In the genomic region with DNA sequence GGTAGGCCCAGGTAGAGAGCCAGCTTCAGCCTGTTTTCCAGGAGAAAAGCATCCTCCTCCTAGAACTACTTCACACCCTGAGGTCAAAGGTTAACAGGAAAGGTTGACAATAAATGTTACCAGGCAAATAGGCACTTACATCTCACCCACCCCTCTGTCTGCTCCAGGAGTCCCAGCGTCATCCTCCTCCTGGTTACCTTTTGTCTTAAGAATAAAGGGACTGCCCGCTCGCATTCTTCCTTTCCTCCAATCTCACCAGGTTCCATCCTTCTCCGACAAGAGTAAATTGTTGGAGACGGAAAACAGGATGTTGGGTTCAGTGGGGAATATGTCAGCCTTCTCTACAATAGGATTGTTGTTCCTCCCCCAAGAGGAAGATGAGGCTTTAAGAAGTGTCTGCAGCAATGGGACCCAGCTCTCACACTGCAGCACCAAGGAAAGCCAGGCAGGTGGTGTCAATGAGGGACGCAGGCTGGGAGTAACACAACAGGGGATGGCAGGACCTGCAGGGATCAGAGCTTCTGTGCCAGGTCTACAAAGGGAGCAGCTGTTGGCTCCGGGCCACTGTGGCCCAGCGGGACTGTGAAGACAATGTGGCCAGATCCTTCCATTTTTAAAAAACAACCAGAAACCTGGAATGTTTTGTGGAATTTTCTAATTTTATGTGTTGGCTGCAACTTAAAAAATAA, we compare ENCODE assay signal across 18 cellular contexts. TPM values are rescaled to one million over a fixed set of nuclear protein-coding genes. Genes with fewer than 3 reads are reported as not detected.
DNase-seq lines count a peak whose midpoint lies in the region; TF ChIP-seq lines count a peak whose summit lies in the region.
"Had no signal": no experiment of that assay in that cellular context is flagged by ENCODE, and none has a peak within 500 bp of the region (broad histone marks: within the 10 kb centered on the region; RNA-seq: fewer than 3 reads in every experiment).

No MANE protein-coding gene starts in this region.

- POLR2A ChIA-PET in GM10248 (lab: Yijun Ruan, JAX): no interaction called here

- H3K9me3 Mint-ChIP-seq in IgD-negative memory B cell: peaks cover 0 to 2% (median 0%) of the 10 kb centered on the region in 3 donors
- H3K9me3 Mint-ChIP-seq: CD8-positive, alpha-beta T cell had no signal

- DNase-seq in NCI-H2081 (lab: John Stamatoyannopoulos, UW) (peak; percentile 25 to 63), NCI-H2081 treated with DMSO at 0.1 percent for 48 hours (lab: John Stamatoyannopoulos, UW) (no peak), cerebellum (ENCODE audit: low spot score) (peak; percentile 57), NCI-H510A treated with DMSO at 0.1 percent for 48 hours (lab: John Stamatoyannopoulos, UW) (no peak), MM.1S (no peak), GM10248 (ENCODE audit: extremely low spot score) (no peak)
- DNase-seq: CD8-positive, alpha-beta T cell; DMS79; HCEC 1CT; NCI-H2107; NCI-H526; Right ventricle myocardium superior; SW 1271; T-helper 2 cell had no signal

- no peaks in the 10 kb centered on the region for H4K20me1 ChIP-seq in MM.1S (ENCODE audit: insufficient read depth, low read length)
- H4K20me1 ChIP-seq: BLaER1 had no signal

- H3K9me2 ChIP-seq in MM.1S (replicated peaks; ENCODE audit: insufficient read depth, low read length): no peaks in the 10 kb centered on the region

- no peaks in the 10 kb centered on the region for H3K79me2 ChIP-seq in MM.1S (ENCODE audit: low read length)

- CTCF ChIA-PET in GM10248 (lab: Yijun Ruan, JAX): no interaction called here

- H3K36me3 Mint-ChIP-seq in IgD-negative memory B cell: no peaks in the 10 kb centered on the region
- H3K36me3 Mint-ChIP-seq: CD8-positive, alpha-beta T cell had no signal

- H3K27me3 ChIP-seq in MM.1S (replicated peaks; ENCODE audit: insufficient read depth, low read length): no peaks in the 10 kb centered on the region
- H3K27me3 ChIP-seq: BLaER1 had no signal

- no peaks in the 10 kb centered on the region for H3K4me1 ChIP-seq in MM.1S (ENCODE audit: low read length)
- H3K4me1 ChIP-seq: BLaER1 had no signal

- H3K4me1 Mint-ChIP-seq in IgD-negative memory B cell: peaks cover 0 to 4% (median 0%) of the 10 kb centered on the region in 3 donors

- H3K27ac ChIP-seq in MM.1S (ENCODE audit: low read length): no peak overlapping the region
- H3K27ac ChIP-seq: BLaER1 had no signal

- H3K9me3 ChIP-seq in MM.1S (replicated peaks; ENCODE audit: insufficient read depth, low read length): no peaks in the 10 kb centered on the region
- H3K9me3 ChIP-seq: BLaER1 had no signal

- no peak overlapping the region for H3K4me2 ChIP-seq in MM.1S (ENCODE audit: low read depth, low read length)
- H3K4me2 ChIP-seq: BLaER1 had no signal

- H3K9ac ChIP-seq in MM.1S (ENCODE audit: low read length): no peak overlapping the region
- H3K9ac ChIP-seq: BLaER1 had no signal

- H2AFZ ChIP-seq in MM.1S (ENCODE audit: low read length): no peak overlapping the region

- peaks cover 3% of the 10 kb centered on the region for H3K27me3 Mint-ChIP-seq in IgD-negative memory B cell

- H3K4me3 Mint-ChIP-seq in IgD-negative memory B cell: no peak overlapping the region
- H3K4me3 Mint-ChIP-seq: CD8-positive, alpha-beta T cell had no signal

- H3F3A ChIP-seq in MM.1S (ENCODE audit: insufficient read depth, low read length): no peaks in the 10 kb centered on the region

- no peak overlapping the region for H3K4me3 ChIP-seq in MM.1S (ENCODE audit: low read length)
- H3K4me3 ChIP-seq: BLaER1, K562 had no signal

- H3K36me3 ChIP-seq in MM.1S (replicated peaks; ENCODE audit: insufficient read depth, low read length): no peaks in the 10 kb centered on the region
- H3K36me3 ChIP-seq: BLaER1 had no signal

- peak overlapping the region in 2 of 3 donors; percentile 53 to 67 for H3K27ac Mint-ChIP-seq in IgD-negative memory B cell
- H3K27ac Mint-ChIP-seq: CD8-positive, alpha-beta T cell had no signal

- no peak for TF ChIP-seq CTCF in MM.1S (IDR thresholded peaks at IDR 0.05; ENCODE audit: low read length)
- TF ChIP-seq CTCF in GM10248 (IDR thresholded peaks at IDR 0.05; ENCODE audit: control extremely low read depth, extremely low read depth, low read depth, missing control alignments): no peak

RNA-seq across cellular contexts. Expression of gene FAT2, which starts 29.0 kb away (rescaled TPM):
- not detected for polyA plus RNA-seq in IgD-negative memory B cell
- 24.0 TPM for total RNA-seq in cerebellum
- total RNA-seq: A673; CD8-positive, alpha-beta T cell; K562; Right ventricle myocardium superior had no signal
- polyA plus RNA-seq: K562 had no signal

Comparison
In these comparisons a context has a peak if more than half of its experiments do, and no peak if none do; other contexts are left out.
1. DNase-seq: peak in NCI-H2081 (2 of 2) and cerebellum (single experiment); none in NCI-H2081 treated with DMSO at 0.1 percent for 48 hours (single experiment), NCI-H510A treated with DMSO at 0.1 percent for 48 hours (single experiment), MM.1S (single experiment) and GM10248 (single experiment).